ENCODE assay signal across 8 cellular contexts in genomic region chr4:101791189-101791572, GRCh38. TPM values are rescaled to one million over a fixed set of nuclear protein-coding genes. Genes with fewer than 3 reads are reported as not detected.
A peak's percentile ranks its signal among the peaks of the same experiment; 100 is the strongest.
DNase-seq lines count a peak whose midpoint lies in the region; ATAC-seq and TF ChIP-seq lines count a peak whose summit lies in the region.

No MANE protein-coding gene starts in this region.

- H3K36me3 Mint-ChIP-seq in naive B cell, result peaks cover 8 to 26% of the 10 kb centered on the region in 2 donors

- peak overlapping the region; percentile 87 to 99 (median 97) for H3K4me3 Mint-ChIP-seq in naive B cell

- no peak for TF ChIP-seq CTCF in AG04449 (IDR thresholded peaks at IDR 0.05; ENCODE audit: insufficient read depth, low read length, missing control alignments)

- POLR2A ChIA-PET in AG04449 (lab: Yijun Ruan, JAX), result no interaction called here

- H3K27ac Mint-ChIP-seq in naive B cell, result peak overlapping the region; percentile 89 to 99 (median 96)

- ATAC-seq in GM18873 (IDR thresholded peaks at IDR 0.05; ENCODE audit: low FRiP score, unreplicated experiment) (peak; percentile 2), naive B cell (ENCODE audit: low read depth in 2 of 2) (peak; percentile 13 to 19), GM21717 (IDR thresholded peaks at IDR 0.05; ENCODE audit: unreplicated experiment) (no peak), HG02763 (IDR thresholded peaks at IDR 0.05; ENCODE audit: unreplicated experiment) (no peak)

- peaks cover 3 to 11% (median 7%) of the 10 kb centered on the region in 7 donors for H3K9me3 Mint-ChIP-seq in naive B cell

- H3K4me1 Mint-ChIP-seq in naive B cell, result peaks cover 44 to 53% (median 49%) of the 10 kb centered on the region in 3 donors

- H3K27me3 Mint-ChIP-seq in naive B cell, result no peaks in the 10 kb centered on the region

- H3K4me3 ChIP-seq in AG04449 (ENCODE audit: low read depth, low read length), result peak overlapping the region; percentile 53

- CTCF ChIA-PET in AG04449 (lab: Yijun Ruan, JAX), result no interaction called here

- DNase-seq in AG04449 (ENCODE audit: low read depth, low spot score) (no peak), HuH-7 (ENCODE audit: low spot score) (peak; percentile 5), cerebellum (ENCODE audit: low spot score) (peak; percentile 50), naive B cell (no peak), nucleus accumbens (lab: John Stamatoyannopoulos, UW) (no peak)

RNA-seq across cellular contexts. Expression of gene BANK1, which starts 0.7 kb away (rescaled TPM):
- total RNA-seq in cerebellum, result 0.54 TPM
- 100 to 1,000 TPM; 473 to 679 (median 597) TPM for polyA plus RNA-seq in naive B cell (ENCODE audit: low read depth in 6 of 6)

Comparison
In these comparisons a context has a peak if more than half of its experiments do, and no peak if none do; other contexts are left out.
1. DNase-seq: peak in HuH-7 (single experiment) and cerebellum (single experiment); none in AG04449 (single experiment), naive B cell (single experiment) and nucleus accumbens (0 of 56).
2. ATAC-seq: peak in GM18873 (single experiment) and naive B cell (2 of 2); none in GM21717 (single experiment) and HG02763 (single experiment).